Comparison of ENCODE assay signal across 8 cellular contexts in genomic region chr16:85028638-85029412, GRCh38. TPM values are rescaled to one million over a fixed set of nuclear protein-coding genes. Genes with fewer than 3 reads are reported as not detected.
DNase-seq lines count a peak whose midpoint lies in the region; ATAC-seq and TF ChIP-seq lines count a peak whose summit lies in the region.

No MANE protein-coding gene starts in this region.

- no CpG with 5 or more reads among the region's 17 CpGs for WGBS in IMR-90 (ENCODE audit: extremely low coverage in 2 of 2, insufficient read length in 1 of 2), 2 experiments

- H4K8ac ChIP-seq in IMR-90 (ENCODE audit: low read depth in 2 of 2, low read length in 2 of 2), result no peak overlapping the region; a peak in 1 of 4 replicates

- H2BK20ac ChIP-seq in IMR-90 (ENCODE audit: low read depth, low read length), result peak overlapping the region; percentile 15; the same call in 1 of the 2 replicates

- intact Hi-C loops in IMR-90 (cut with micrococcal nuclease), result no loop called here

- H3K36me3 Mint-ChIP-seq in neural crest cell (ENCODE audit: low read depth), result no peaks in the 10 kb centered on the region

- H2BK120ac ChIP-seq in IMR-90 (ENCODE audit: low read depth, low read length), result no peak overlapping the region

- H3K4me3 ChIP-seq in IMR-90 (ENCODE audit: insufficient read depth, low read depth, low read length), result peak overlapping the region; percentile 79
- peak overlapping the region; percentile 64 for H3K4me3 ChIP-seq in effector memory CD4-positive, alpha-beta T cell (ENCODE audit: insufficient read depth, low read depth, low read length, poor library complexity, severe bottlenecking)
- H3K4me3 ChIP-seq in stomach smooth muscle (ENCODE audit: low read length in 2 of 2), result peak overlapping the region; percentile 63 to 86

- H3K9me3 ChIP-seq in IMR-90 (ENCODE audit: control insufficient read depth, insufficient read depth, low read length) (no peaks in the 10 kb centered on the region), stomach smooth muscle (ENCODE audit: control insufficient read depth in 2 of 2, low read length in 2 of 2) (no peaks in the 10 kb centered on the region)
- no peaks in the 10 kb centered on the region for H3K9me3 ChIP-seq in effector memory CD4-positive, alpha-beta T cell (ENCODE audit: control insufficient read depth, low read length)

- no peak for TF ChIP-seq POLR2A in IMR-90 (IDR thresholded peaks at IDR 0.05; ENCODE audit: low read depth, low read length)

- no peak overlapping the region for H2BK5ac ChIP-seq in IMR-90 (ENCODE audit: low read depth, low read length, poor library complexity, severe bottlenecking)

- peaks cover 20% of the 10 kb centered on the region for H3K4me1 ChIP-seq in IMR-90 (ENCODE audit: control insufficient read depth, insufficient read depth, low read length)
- H3K4me1 ChIP-seq in effector memory CD4-positive, alpha-beta T cell (ENCODE audit: control insufficient read depth, insufficient read depth, low read length, poor library complexity, severe bottlenecking), result peaks cover 20% of the 10 kb centered on the region
- H3K4me1 ChIP-seq in stomach smooth muscle (ENCODE audit: control insufficient read depth, insufficient read depth, low read length), result peaks cover 25% of the 10 kb centered on the region

- no peak overlapping the region for H2AK9ac ChIP-seq in IMR-90 (replicated peaks; ENCODE audit: low read depth, low read length, poor library complexity)

- ATAC-seq in IMR-90 (ENCODE audit: low read depth), result peak; percentile 4; the same call in 1 of the 2 replicates
- no peak for ATAC-seq in GM21447 (IDR thresholded peaks at IDR 0.05; ENCODE audit: unreplicated experiment)
- no peak for ATAC-seq in GM18873 (IDR thresholded peaks at IDR 0.05; ENCODE audit: low FRiP score, unreplicated experiment)

- peak overlapping the region; percentile 71 for H3K4me2 ChIP-seq in IMR-90 (ENCODE audit: low read depth, low read length)

- TF ChIP-seq CTCF in IMR-90 (conservative IDR thresholded peaks at IDR 0.05; ENCODE audit: low read depth, low read length) (no peak), neural crest cell (conservative IDR thresholded peaks at IDR 0.05) (no peak)

- H4K20me1 ChIP-seq in IMR-90 (ENCODE audit: insufficient read depth, low read length), result peaks cover 15% of the 10 kb centered on the region; the same call in 1 of the 2 replicates

- H4K91ac ChIP-seq in IMR-90 (ENCODE audit: insufficient read depth, low read depth, low read length), result no peak overlapping the region

- dilution Hi-C loops in IMR-90 (cut with HindIII; ENCODE audit: low sequenced_read_pairs, unreplicated experiment), result no loop called here

- H3K9me3 Mint-ChIP-seq in neural crest cell, result no peaks in the 10 kb centered on the region

- no peak overlapping the region for H2BK15ac ChIP-seq in IMR-90 (ENCODE audit: low read depth, low read length)

- H3K9ac ChIP-seq in IMR-90 (ENCODE audit: low read depth, low read length), result peak overlapping the region; percentile 14; the same call in 1 of the 2 replicates
- H3K9ac ChIP-seq in stomach smooth muscle (ENCODE audit: low read length in 2 of 2), result peak overlapping the region; percentile 62 to 68

- POLR2A ChIA-PET in IMR-90 (lab: Charles Lee; ENCODE audit: unreplicated experiment), result no interaction called here

- H4K5ac ChIP-seq in IMR-90 (ENCODE audit: low read depth, low read length), result no peak overlapping the region

- peak overlapping the region; percentile 72; the same call in 1 of the 2 replicates for H2AK5ac ChIP-seq in IMR-90 (ENCODE audit: low read depth, low read length)

- in situ Hi-C loops in IMR-90 (cut with MboI; ENCODE audit: low sequenced_read_pairs), result no loop called here

- peaks cover 23% of the 10 kb centered on the region for H3K27me3 Mint-ChIP-seq in neural crest cell (ENCODE audit: low read depth)

- H2AFZ ChIP-seq in IMR-90 (replicated peaks; ENCODE audit: low read length, poor library complexity), result no peak overlapping the region

- H3K36me3 ChIP-seq in IMR-90 (ENCODE audit: control insufficient read depth, insufficient read depth, low read length), result peaks cover 8% of the 10 kb centered on the region; the same call in 1 of the 2 replicates
- peaks cover 7% of the 10 kb centered on the region for H3K36me3 ChIP-seq in effector memory CD4-positive, alpha-beta T cell (ENCODE audit: control insufficient read depth, insufficient read depth, low read length)
- H3K36me3 ChIP-seq in stomach smooth muscle (ENCODE audit: control insufficient read depth in 2 of 2, insufficient read depth in 2 of 2, low read length in 2 of 2), result peaks cover 6 to 8% of the 10 kb centered on the region in 2 donors

- no TSS peak for BruUV-seq in IMR-90 (replicated peaks; lab: Mats Ljungman, UMichigan)

- TF ChIP-seq RAD21 in IMR-90 (IDR thresholded peaks at IDR 0.05; ENCODE audit: low read length), result no peak

- H3K27ac Mint-ChIP-seq in neural crest cell (ENCODE audit: unreplicated experiment), result no peak overlapping the region

- H3K23ac ChIP-seq in IMR-90 (ENCODE audit: low read depth, low read length), result 0 out of 2 replicates have a peak overlapping the region, but pooled peaks have one; percentile 82

- peaks cover 12 to 57% of the 10 kb centered on the region in 2 experiments for H3K79me1 ChIP-seq in IMR-90 (ENCODE audit: low read depth in 1 of 2, low read length in 2 of 2)

- H3K9me1 ChIP-seq in IMR-90 (ENCODE audit: insufficient read depth, low read length), result peaks cover 5% of the 10 kb centered on the region; the same call in 1 of the 2 replicates

- no peak overlapping the region for H3K56ac ChIP-seq in IMR-90 (ENCODE audit: extremely low read depth, insufficient read depth, low read length)

- H3K27ac ChIP-seq in IMR-90 (ENCODE audit: insufficient read depth, low read length) (no peak overlapping the region), stomach smooth muscle (ENCODE audit: low read length) (no peak overlapping the region)
- H3K27ac ChIP-seq in effector memory CD4-positive, alpha-beta T cell (ENCODE audit: insufficient read depth, low read length, poor library complexity, severe bottlenecking), result peak overlapping the region; percentile 76

- H3K4me3 Mint-ChIP-seq in neural crest cell, result peak overlapping the region; percentile 88

- H3K4ac ChIP-seq in IMR-90 (ENCODE audit: low read depth, low read length), result peak overlapping the region; percentile 37; the same call in 1 of the 2 replicates

- H3K18ac ChIP-seq in IMR-90 (ENCODE audit: low read depth, low read length), result no peak overlapping the region

- DNase-seq in ELF-1 (ENCODE audit: low read depth, low spot score) (peak; percentile 34), IMR-90 (peak; percentile 47), neural crest cell (ENCODE audit: low read depth, low spot score) (no peak)
- DNase-seq in activated CD8-positive, alpha-beta memory T cell treated with anti-CD3 and anti-CD28 coated beads for 4 hours (ENCODE audit: low read depth in 2 of 2), result peak; percentile 51 to 63
- DNase-seq in effector memory CD4-positive, alpha-beta T cell, result peak; percentile 63 to 79 (median 68)

- H3K14ac ChIP-seq in IMR-90 (replicated peaks; ENCODE audit: low read depth, low read length), result no peak overlapping the region

- H3K27me3 ChIP-seq in IMR-90 (ENCODE audit: control insufficient read depth, insufficient read depth, low read length) (no peaks in the 10 kb centered on the region), stomach smooth muscle (ENCODE audit: control insufficient read depth in 1 of 2, insufficient read depth in 2 of 2, low read length in 2 of 2) (no peaks in the 10 kb centered on the region)
- no peaks in the 10 kb centered on the region for H3K27me3 ChIP-seq in effector memory CD4-positive, alpha-beta T cell (replicated peaks; ENCODE audit: control insufficient read depth, insufficient read depth, low read length, poor library complexity, severe bottlenecking)

- CTCF ChIA-PET in IMR-90 (lab: Yijun Ruan, JAX), result no interaction called here

- H3K4me1 Mint-ChIP-seq in neural crest cell, result peaks cover 33% of the 10 kb centered on the region

TF ChIP-seq in IMR-90, 13 proteins besides CTCF, POLR2A, EP300 and RAD21:
- TF ChIP-seq ELK1 (IDR thresholded peaks at IDR 0.05; ENCODE audit: borderline replicate concordance, low read depth, low read length) (no peak), MAFK (IDR thresholded peaks at IDR 0.05; ENCODE audit: low read depth, low read length) (0 out of 2 replicates have a peak, but pooled peaks have one; percentile 12)

RNA-seq across cellular contexts. Expression of gene KIAA0513, which starts 1.2 kb away (rescaled TPM):
- total RNA-seq in IMR-90 (2012; rRNA removed) (9.5 and 10.3 TPM in 2 replicates), neural crest cell (10.3 TPM in 2 replicates)
- polyA plus RNA-seq in IMR-90 (2012; rRNA removed), result 9.5 and 11.4 TPM in 2 replicates
- polyA plus RNA-seq in IMR-90 (2012; cell fraction: cytosol; rRNA removed), result 5.7 and 7.2 TPM in 2 replicates
- 10.8 and 15.5 TPM in 2 replicates for polyA plus RNA-seq in IMR-90 (2012; cell fraction: nucleus; rRNA removed; ENCODE audit: low replicate concordance)

RNA-seq across cellular contexts. Expression of gene ZDHHC7, which starts 17.5 kb away (rescaled TPM):
- total RNA-seq in IMR-90 (2012; rRNA removed) (80.1 and 81.1 TPM in 2 replicates), neural crest cell (39.5 and 40.0 TPM in 2 replicates)
- polyA plus RNA-seq in IMR-90 (2012; rRNA removed), result 97.1 and 104 TPM in 2 replicates
- polyA plus RNA-seq in IMR-90 (2012; cell fraction: cytosol; rRNA removed), result 86.7 and 88.8 TPM in 2 replicates
- polyA plus RNA-seq in IMR-90 (2012; cell fraction: nucleus; rRNA removed; ENCODE audit: low replicate concordance), result 63.2 and 114 TPM in 2 replicates
